13 cellular contexts compared by ENCODE assay signal in genomic region chr5:109558364-109558763, GRCh38.
"Had no signal": no experiment of that assay in that cellular context is flagged by ENCODE, and none has a peak within 500 bp of the region (broad histone marks: within the 10 kb centered on the region; RNA-seq: fewer than 3 reads in every experiment).

No MANE protein-coding gene starts in this region.

- H3K27me3 ChIP-seq: colonic mucosa, gastrocnemius medialis had no signal

- H3K27ac Mint-ChIP-seq: activated CD4-positive, alpha-beta memory T cell treated with anti-CD3 and anti-CD28 coated beads for 36 hours; activated T-helper 1 cell treated with anti-CD3 and anti-CD28 coated beads, Interleukin-12 subunit alpha, Interleukin-12 subunit beta, Interleukin-2, Interleukin-4 antibody, amounts not matched to agents 30 ng/mL and 10 ng/mL and 1 ng/mL, durations not matched to agents 14 hours and 24 hours and 36 hours; stimulated activated memory B cell treated with anti-CD40 and anti-IgM and Interleukin-4, amounts not matched to agents 10 μg/mL and 1 μg/mL and 100 μg/mL, for 72 hours; T-cell had no signal

- H3K4me1 ChIP-seq: colonic mucosa, gastrocnemius medialis had no signal

- FAIRE-seq: bronchial epithelial cell had no signal

- H3K36me3 Mint-ChIP-seq: activated CD4-positive, alpha-beta memory T cell treated with anti-CD3 and anti-CD28 coated beads for 36 hours; T-cell had no signal

- H3K4me1 Mint-ChIP-seq: stimulated activated memory B cell treated with anti-CD40 and anti-IgM and Interleukin-4, amounts not matched to agents 10 μg/mL and 1 μg/mL and 100 μg/mL, for 72 hours had no signal

- H3K36me3 ChIP-seq: colonic mucosa, gastrocnemius medialis had no signal

- H3K4me3 Mint-ChIP-seq: activated CD4-positive, alpha-beta memory T cell treated with anti-CD3 and anti-CD28 coated beads for 36 hours; activated T-helper 1 cell treated with anti-CD3 and anti-CD28 coated beads, Interleukin-12 subunit alpha, Interleukin-12 subunit beta, Interleukin-2, Interleukin-4 antibody, amounts not matched to agents 30 ng/mL and 10 ng/mL and 1 ng/mL, durations not matched to agents 14 hours and 24 hours and 36 hours; stimulated activated memory B cell treated with anti-CD40 and anti-IgM and Interleukin-4, amounts not matched to agents 10 μg/mL and 1 μg/mL and 100 μg/mL, for 72 hours; T-cell had no signal

- DNase-seq: activated CD4-positive, alpha-beta memory T cell treated with anti-CD3 and anti-CD28 coated beads for 36 hours; activated CD8-positive, alpha-beta memory T cell treated with anti-CD3 and anti-CD28 coated beads, Interleukin-2, amount 50 U/mL, for 4 hours; activated naive CD4-positive, alpha-beta T cell; colonic mucosa; effector CD4-positive, alpha-beta T cell; gastrocnemius medialis; posterior cingulate gyrus; right cardiac atrium; T-cell had no signal

- H3K4me3 ChIP-seq: colonic mucosa, gastrocnemius medialis had no signal

- H3K9me3 Mint-ChIP-seq: activated T-helper 1 cell treated with anti-CD3 and anti-CD28 coated beads, Interleukin-12 subunit alpha, Interleukin-12 subunit beta, Interleukin-2, Interleukin-4 antibody, amounts not matched to agents 30 ng/mL and 10 ng/mL and 1 ng/mL, durations not matched to agents 14 hours and 24 hours and 36 hours had no signal

- ATAC-seq: gastrocnemius medialis; right cardiac atrium; stimulated activated memory B cell treated with anti-CD40 and anti-IgM and Interleukin-4, amounts not matched to agents 10 μg/mL and 1 μg/mL and 100 μg/mL, for 72 hours had no signal

- H3K9me3 ChIP-seq: colonic mucosa, gastrocnemius medialis had no signal

- H3K27ac ChIP-seq: colonic mucosa, gastrocnemius medialis, VCaP had no signal

- H3K27me3 Mint-ChIP-seq: T-cell had no signal
